ENCODE assay signal across 25 cellular contexts in the genomic region with DNA sequence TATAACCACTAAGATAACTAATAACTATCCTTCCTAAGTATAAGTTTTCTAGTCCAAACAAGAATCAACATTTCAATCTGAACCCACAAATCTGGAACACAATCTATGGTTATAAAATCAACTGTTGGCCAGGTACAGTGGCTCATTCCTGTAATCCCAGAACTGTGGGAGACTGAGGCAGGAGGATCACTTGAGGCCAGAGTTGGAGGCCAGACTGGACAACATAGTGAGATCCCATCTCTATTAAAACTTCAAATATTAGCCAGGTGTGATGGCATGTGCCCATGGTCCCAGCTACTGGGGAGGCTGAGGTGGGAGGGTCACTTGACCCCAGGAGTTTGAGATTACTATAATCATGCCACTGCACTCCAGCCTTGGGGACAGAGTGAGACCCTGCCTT. TPM values are rescaled to one million over a fixed set of nuclear protein-coding genes. Genes with fewer than 3 reads are reported as not detected.
DNase-seq lines count a peak whose midpoint lies in the region; ATAC-seq, FAIRE-seq and TF ChIP-seq lines count a peak whose summit lies in the region.
"Had no signal": no experiment of that assay in that cellular context is flagged by ENCODE, and none has a peak within 500 bp of the region (broad histone marks: within the 10 kb centered on the region; RNA-seq: fewer than 3 reads in every experiment).

No MANE protein-coding gene starts in this region.

- no peak for TF ChIP-seq CTCF in A549 (IDR thresholded peaks at IDR 0.05)

- no peak overlapping the region for H3K4me3 Mint-ChIP-seq in activated T-cell treated with anti-CD3 and anti-CD28 coated beads, Interleukin-2, amount 50 U/mL, for 24 hours
- no peak overlapping the region for H3K4me3 Mint-ChIP-seq in activated T-helper 17 cell treated with anti-CD3 and anti-CD28 coated beads, Interleukin-2, amount 50 U/mL, for 72 hours
- no peak overlapping the region for H3K4me3 Mint-ChIP-seq in stimulated activated effector memory CD8-positive, alpha-beta T cell treated with anti-CD3 and anti-CD28 coated beads, Interleukin-12 subunit alpha, Interleukin-12 subunit beta, amount 100 ng/mL, for 72 hours
- H3K4me3 Mint-ChIP-seq: CD14-positive monocyte; CD4-positive, alpha-beta T cell; CD8-positive, alpha-beta memory T cell; GM23338; HFFc6 had no signal

- peak overlapping the region; percentile 11 for H3K27ac Mint-ChIP-seq in activated T-cell treated with anti-CD3 and anti-CD28 coated beads, Interleukin-2, amount 50 U/mL, for 24 hours
- peak overlapping the region; percentile 70 for H3K27ac Mint-ChIP-seq in activated T-helper 17 cell treated with anti-CD3 and anti-CD28 coated beads, Interleukin-2, amount 50 U/mL, for 72 hours
- H3K27ac Mint-ChIP-seq in stimulated activated effector memory CD8-positive, alpha-beta T cell treated with anti-CD3 and anti-CD28 coated beads, Interleukin-12 subunit alpha, Interleukin-12 subunit beta, amount 100 ng/mL, for 72 hours = peak overlapping the region; percentile 58
- H3K27ac Mint-ChIP-seq: CD14-positive monocyte; CD4-positive, alpha-beta T cell; GM23338; HFFc6 had no signal

- no peaks in the 10 kb centered on the region for H3K4me1 ChIP-seq in A549
- H3K4me1 ChIP-seq: BE2C, HAP-1 had no signal

- no peaks in the 10 kb centered on the region for H3K27me3 Mint-ChIP-seq in activated T-cell treated with anti-CD3 and anti-CD28 coated beads, Interleukin-2, amount 50 U/mL, for 24 hours
- no peaks in the 10 kb centered on the region for H3K27me3 Mint-ChIP-seq in activated T-helper 17 cell treated with anti-CD3 and anti-CD28 coated beads, Interleukin-2, amount 50 U/mL, for 72 hours
- H3K27me3 Mint-ChIP-seq: CD4-positive, alpha-beta T cell; CD8-positive, alpha-beta memory T cell had no signal

- H3K27ac ChIP-seq in A549 = no peak overlapping the region
- H3K27ac ChIP-seq: 22Rv1; BLaER1 treated with 17β-estradiol and CSF1 and Interleukin-3, amounts not matched to agents 10 nM and 100 nM had no signal

- peak; percentile 18 for FAIRE-seq in A549 (lab: Jason Lieb, UNC)
- FAIRE-seq: A204.1, GM12891, GM18507, H54 had no signal

- no peak overlapping the region for H3K4me2 ChIP-seq in A549
- H3K4me2 ChIP-seq: BLaER1 treated with 17β-estradiol and CSF1 and Interleukin-3, amounts not matched to agents 10 nM and 100 nM; GM23338 had no signal

- CTCF ChIA-PET in A549 (lab: Yijun Ruan, JAX) = interaction anchor here (1.4 kb wide), 1 partner anchor 34 kb away, joined by 5 read pairs; no protein-coding TSS in a partner anchor

- H3K4me1 Mint-ChIP-seq in activated T-cell treated with anti-CD3 and anti-CD28 coated beads, Interleukin-2, amount 50 U/mL, for 24 hours (ENCODE audit: low read depth) = peaks cover 10% of the 10 kb centered on the region
- peaks cover 10% of the 10 kb centered on the region for H3K4me1 Mint-ChIP-seq in activated T-helper 17 cell treated with anti-CD3 and anti-CD28 coated beads, Interleukin-2, amount 50 U/mL, for 72 hours
- H3K4me1 Mint-ChIP-seq in stimulated activated effector memory CD8-positive, alpha-beta T cell treated with anti-CD3 and anti-CD28 coated beads, Interleukin-12 subunit alpha, Interleukin-12 subunit beta, amount 100 ng/mL, for 72 hours = peaks cover 5% of the 10 kb centered on the region
- H3K4me1 Mint-ChIP-seq: GM23338 had no signal

- DNase-seq in activated T-cell treated with anti-CD3 and anti-CD28 coated beads, Interleukin-2, amount 50 U/mL, for 24 hours = no peak
- DNase-seq in activated T-cell treated with anti-CD3 and anti-CD28 coated beads, Interleukin-2, amount 50 U/mL, for 1 hour = no peak
- no peak for DNase-seq in A549 (ENCODE audit: low read depth in 1 of 2, low spot score in 1 of 2)
- no peak for DNase-seq in stimulated activated effector memory CD8-positive, alpha-beta T cell treated with anti-CD3 and anti-CD28 coated beads, Interleukin-12 subunit alpha, Interleukin-12 subunit beta, amount 100 ng/mL, for 72 hours (ENCODE audit: low spot score in 2 of 2)
- DNase-seq: ACHN; AML-193; BE2C; CD4-positive, alpha-beta T cell; CD8-positive, alpha-beta memory T cell; DMS53; DMS79 treated with DMSO at 0.1 percent for 48 hours; GF-D8; HFFc6 had no signal

- H3K36me3 Mint-ChIP-seq in activated T-cell treated with anti-CD3 and anti-CD28 coated beads, Interleukin-2, amount 50 U/mL, for 24 hours (ENCODE audit: low read depth) = peaks cover 83% of the 10 kb centered on the region
- peaks cover 94% of the 10 kb centered on the region for H3K36me3 Mint-ChIP-seq in activated T-helper 17 cell treated with anti-CD3 and anti-CD28 coated beads, Interleukin-2, amount 50 U/mL, for 72 hours (ENCODE audit: low read depth)
- H3K36me3 Mint-ChIP-seq in stimulated activated effector memory CD8-positive, alpha-beta T cell treated with anti-CD3 and anti-CD28 coated beads, Interleukin-12 subunit alpha, Interleukin-12 subunit beta, amount 100 ng/mL, for 72 hours = peaks cover 99% of the 10 kb centered on the region

- no peak for TF ChIP-seq EP300 in A549 (IDR thresholded peaks at IDR 0.05)

- no peak overlapping the region for H3K4me3 ChIP-seq in A549
- H3K4me3 ChIP-seq: BLaER1 treated with 17β-estradiol and CSF1 and Interleukin-3, amounts not matched to agents 10 nM and 100 nM; GM23338; HAP-1 had no signal

- TF ChIP-seq RAD21 in A549 (conservative IDR thresholded peaks at IDR 0.05 in 1 of 2, IDR thresholded peaks at IDR 0.05 in 1 of 2) = no peak

- TF ChIP-seq POLR2A in A549 (IDR thresholded peaks at IDR 0.05; ENCODE audit: low read length) = no peak

- ATAC-seq in A549 = no peak
- ATAC-seq in activated T-helper 17 cell treated with anti-CD3 and anti-CD28 coated beads, Interleukin-2, amount 50 U/mL, for 72 hours (replicated peaks) = no peak
- ATAC-seq in stimulated activated effector memory CD8-positive, alpha-beta T cell treated with anti-CD3 and anti-CD28 coated beads, Interleukin-12 subunit alpha, Interleukin-12 subunit beta, amount 100 ng/mL, for 72 hours = no peak
- no peak for ATAC-seq in HG03439 (IDR thresholded peaks at IDR 0.05; ENCODE audit: unreplicated experiment)
- ATAC-seq in HG03095 (IDR thresholded peaks at IDR 0.05; ENCODE audit: unreplicated experiment) = no peak
- ATAC-seq: GM23338 had no signal

- no peaks in the 10 kb centered on the region for H3K9me3 ChIP-seq in A549
- H3K9me3 ChIP-seq: BE2C; BLaER1 treated with 17β-estradiol and CSF1 and Interleukin-3, amounts not matched to agents 10 nM and 100 nM; HAP-1 had no signal

- H3K9me3 Mint-ChIP-seq in activated T-cell treated with anti-CD3 and anti-CD28 coated beads, Interleukin-2, amount 50 U/mL, for 24 hours = no peaks in the 10 kb centered on the region
- H3K9me3 Mint-ChIP-seq in activated T-helper 17 cell treated with anti-CD3 and anti-CD28 coated beads, Interleukin-2, amount 50 U/mL, for 72 hours = no peaks in the 10 kb centered on the region
- no peaks in the 10 kb centered on the region for H3K9me3 Mint-ChIP-seq in stimulated activated effector memory CD8-positive, alpha-beta T cell treated with anti-CD3 and anti-CD28 coated beads, Interleukin-12 subunit alpha, Interleukin-12 subunit beta, amount 100 ng/mL, for 72 hours
- H3K9me3 Mint-ChIP-seq: CD4-positive, alpha-beta T cell; CD8-positive, alpha-beta memory T cell; GM23338; HFFc6 had no signal

- POLR2A ChIA-PET in A549 (lab: Yijun Ruan, JAX) = no interaction called here

TF ChIP-seq in A549, 52 proteins besides CTCF, POLR2A, EP300 and RAD21 (continues in another document):
- TF ChIP-seq TFCP2L1 (CRISPR knock-in tag; IDR thresholded peaks at IDR 0.05) (no peak), CEBPB (IDR thresholded peaks at IDR 0.05) (no peak), CHD2 (IDR thresholded peaks at IDR 0.05; ENCODE audit: low read length, partially characterized antibody) (no peak), EHMT2 (IDR thresholded peaks at IDR 0.05; ENCODE audit: low read depth) (no peak), KDM5A (IDR thresholded peaks at IDR 0.05) (no peak), MAZ (IDR thresholded peaks at IDR 0.05; ENCODE audit: borderline replicate concordance, low read depth, low read length) (no peak), NFE2L2 (conservative IDR thresholded peaks at IDR 0.05; ENCODE audit: low read length) (no peak), MYC (IDR thresholded peaks at IDR 0.05; ENCODE audit: borderline replicate concordance, low read length) (no peak)
- TF ChIP-seq, protein P1, sequence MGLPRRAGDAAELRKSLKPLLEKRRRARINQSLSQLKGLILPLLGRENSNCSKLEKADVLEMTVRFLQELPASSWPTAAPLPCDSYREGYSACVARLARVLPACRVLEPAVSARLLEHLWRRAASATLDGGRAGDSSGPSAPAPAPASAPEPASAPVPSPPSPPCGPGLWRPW (IDR thresholded peaks at IDR 0.05) = no peak
- TF ChIP-seq, protein P2, sequence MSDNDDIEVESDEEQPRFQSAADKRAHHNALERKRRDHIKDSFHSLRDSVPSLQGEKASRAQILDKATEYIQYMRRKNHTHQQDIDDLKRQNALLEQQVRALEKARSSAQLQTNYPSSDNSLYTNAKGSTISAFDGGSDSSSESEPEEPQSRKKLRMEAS (IDR thresholded peaks at IDR 0.05) = no peak

RNA-seq across cellular contexts. Expression of a gene that starts 11.2 kb away (rescaled TPM):
- polyA plus RNA-seq in A549 (2011; rRNA removed) (96.4 and 123 TPM in 2 replicates), A549 (2017; fragmentation: RNase III; extraction: RNeasy Plus Mini Kit Qiagen cat#74134 plus additional on column Dnase treatment) (102 to 108 TPM (median 103 TPM) in 3 replicates)
- 90.6 and 92.4 TPM in 2 replicates for polyA plus RNA-seq in A549 (2012; cell fraction: cytosol; rRNA removed)
- polyA plus RNA-seq in A549 (2012; cell fraction: nucleus; rRNA removed) = 84.5 and 111 TPM in 2 replicates
- 58.5 and 61.2 TPM in 2 replicates for polyA minus RNA-seq in A549 (2011; rRNA and poly(A)+ RNA removed)
- total RNA-seq in activated T-helper 17 cell treated with anti-CD3 and anti-CD28 coated beads, Interleukin-2, amount 50 U/mL, for 72 hours = 10 to 100 TPM; 76.0 to 93.9 TPM

RNA-seq across cellular contexts. Expression of a gene that starts 49.3 kb away (rescaled TPM):
- 14.0 and 15.0 TPM in 2 replicates for polyA plus RNA-seq in A549 (2011; rRNA removed)
- polyA plus RNA-seq in A549 (2012; cell fraction: cytosol; rRNA removed) = 5.7 and 5.8 TPM in 2 replicates
- 6.5 and 8.3 TPM in 2 replicates for polyA plus RNA-seq in A549 (2012; cell fraction: nucleus; rRNA removed)
- polyA plus RNA-seq in A549 (2017; fragmentation: RNase III; extraction: RNeasy Plus Mini Kit Qiagen cat#74134 plus additional on column Dnase treatment) = 10.6 to 12.8 TPM (median 11.2 TPM) in 3 replicates
- polyA minus RNA-seq in A549 (2011; rRNA and poly(A)+ RNA removed) = 7.8 and 9.5 TPM in 2 replicates
- total RNA-seq in activated T-helper 17 cell treated with anti-CD3 and anti-CD28 coated beads, Interleukin-2, amount 50 U/mL, for 72 hours = 10 to 100 TPM in 1 of 2 donors, 1 to 10 TPM in 1; 6.3 to 13.8 TPM

RNA-seq across cellular contexts. Expression of a gene that starts 55.2 kb away (rescaled TPM):
- polyA plus RNA-seq in A549 (2011; rRNA removed) (4.6 and 5.5 TPM in 2 replicates), A549 (2017; fragmentation: RNase III; extraction: RNeasy Plus Mini Kit Qiagen cat#74134 plus additional on column Dnase treatment) (3.7 to 4.3 TPM (median 4.2 TPM) in 3 replicates)
- polyA plus RNA-seq in A549 (2012; cell fraction: cytosol; rRNA removed) = 1.5 TPM in 2 replicates
- 1.3 and 1.6 TPM in 2 replicates for polyA plus RNA-seq in A549 (2012; cell fraction: nucleus; rRNA removed)
- polyA minus RNA-seq in A549 (2011; rRNA and poly(A)+ RNA removed) = 10.2 and 10.5 TPM in 2 replicates
- total RNA-seq in activated T-helper 17 cell treated with anti-CD3 and anti-CD28 coated beads, Interleukin-2, amount 50 U/mL, for 72 hours = 1 to 10 TPM; 3.8 to 4.4 TPM

Comparison
In these comparisons a context has a peak if more than half of its experiments do, and no peak if none do; other contexts are left out.
1. H3K27ac Mint-ChIP-seq: peak in every context shown above with its lines; median percentile 70 in activated T-helper 17 cell treated with anti-CD3 and anti-CD28 coated beads, Interleukin-2, amount 50 U/mL, for 72 hours; 58 in stimulated activated effector memory CD8-positive, alpha-beta T cell treated with anti-CD3 and anti-CD28 coated beads, Interleukin-12 subunit alpha, Interleukin-12 subunit beta, amount 100 ng/mL, for 72 hours; 11 in activated T-cell treated with anti-CD3 and anti-CD28 coated beads, Interleukin-2, amount 50 U/mL, for 24 hours.